19 cellular contexts compared by ENCODE assay signal in genomic region chr12:94969424-94969823, GRCh38. TPM values are rescaled to one million over a fixed set of nuclear protein-coding genes. Genes with fewer than 3 reads are reported as not detected.
DNase-seq lines count a peak whose midpoint lies in the region; ATAC-seq, FAIRE-seq and TF ChIP-seq lines count a peak whose summit lies in the region.
"Had no signal": no experiment of that assay in that cellular context is flagged by ENCODE, and none has a peak within 500 bp of the region (broad histone marks: within the 10 kb centered on the region; RNA-seq: fewer than 3 reads in every experiment).

No MANE protein-coding gene starts in this region.

- no peaks in the 10 kb centered on the region for H3F3A ChIP-seq in PC-3 (ENCODE audit: low read length, unreplicated experiment)

- H3K4me1 Mint-ChIP-seq in activated B cell treated with CpG ODN at 0.5 μM for 24 hours (peaks cover 44% of the 10 kb centered on the region), type B pancreatic cell (ENCODE audit: unreplicated experiment) (no peaks in the 10 kb centered on the region)

- no peak overlapping the region for H3K9ac ChIP-seq in PC-3 (ENCODE audit: low read length)

- no peaks in the 10 kb centered on the region for H3K9me3 Mint-ChIP-seq in activated B cell treated with CpG ODN at 0.5 μM for 24 hours
- H3K9me3 Mint-ChIP-seq in type B pancreatic cell: no peaks in the 10 kb centered on the region
- H3K9me3 Mint-ChIP-seq: immature natural killer cell; naive thymus-derived CD4-positive, alpha-beta T cell had no signal

- H3K36me3 Mint-ChIP-seq in activated B cell treated with CpG ODN at 0.5 μM for 24 hours (ENCODE audit: low read depth) (peaks cover 31% of the 10 kb centered on the region), type B pancreatic cell (peaks cover 22% of the 10 kb centered on the region)

- TF ChIP-seq CTCF in activated B cell treated with CpG ODN at 0.5 μM for 24 hours (IDR thresholded peaks at IDR 0.05) (no peak), PC-3 (conservative IDR thresholded peaks at IDR 0.05; ENCODE audit: low read depth, low read length) (no peak), type B pancreatic cell (conservative IDR thresholded peaks at IDR 0.05) (no peak), heart left ventricle (IDR thresholded peaks at IDR 0.05) (no peak)

- no peak overlapping the region for H2AFZ ChIP-seq in PC-3 (ENCODE audit: low read length)

- TF ChIP-seq POLR2A in GM12891 (IDR thresholded peaks at IDR 0.05; ENCODE audit: low read depth, low read length): no peak
- no peak for TF ChIP-seq POLR2A in heart left ventricle (IDR thresholded peaks at IDR 0.05)

- peak; percentile 35 for FAIRE-seq in GM12891 (lab: Jason Lieb, UNC)

- H3K27ac ChIP-seq in PC-3 (ENCODE audit: low read length) (no peak overlapping the region), heart left ventricle (peak overlapping the region in 1 of 12 donors; percentile 34)
- H3K27ac ChIP-seq: cardiac muscle cell, lower lobe of right lung, skin epidermis, WERI-Rb-1 had no signal

- CTCF ChIA-PET in activated B cell treated with CpG ODN at 0.5 μM for 24 hours (lab: Charles Lee): no interaction called here
- CTCF ChIA-PET in PC-3 (lab: Charles Lee): no interaction called here

- H3K9me3 ChIP-seq in PC-3 (ENCODE audit: low read length) (no peaks in the 10 kb centered on the region), heart left ventricle (no peaks in the 10 kb centered on the region)
- H3K9me3 ChIP-seq: lower lobe of right lung had no signal

- POLR2A ChIA-PET in activated B cell treated with CpG ODN at 0.5 μM for 24 hours (lab: Charles Lee): no interaction called here
- POLR2A ChIA-PET in PC-3 (lab: Charles Lee; ENCODE audit: unreplicated experiment): no interaction called here

- H3K4me3 Mint-ChIP-seq in activated B cell treated with CpG ODN at 0.5 μM for 24 hours (peak overlapping the region; percentile 32), type B pancreatic cell (no peak overlapping the region)
- H3K4me3 Mint-ChIP-seq: immature natural killer cell; naive thymus-derived CD4-positive, alpha-beta T cell had no signal

- peak; percentile 71 for ATAC-seq in GM19035 (IDR thresholded peaks at IDR 0.05; ENCODE audit: unreplicated experiment)
- ATAC-seq in HG03045 (IDR thresholded peaks at IDR 0.05; ENCODE audit: unreplicated experiment): peak; percentile 53
- peak; percentile 72 for ATAC-seq in activated B cell treated with CpG ODN at 0.5 μM for 24 hours (ENCODE audit: low read depth)
- ATAC-seq in PC-3: no peak
- no peak for ATAC-seq in heart left ventricle
- ATAC-seq: esophagus mucosa; lower lobe of right lung; naive thymus-derived CD4-positive, alpha-beta T cell had no signal

- H3K79me2 ChIP-seq in PC-3 (ENCODE audit: low read length): no peaks in the 10 kb centered on the region

- H3K4me3 ChIP-seq in PC-3 (ENCODE audit: low read length): no peak overlapping the region
- no peak overlapping the region for H3K4me3 ChIP-seq in heart left ventricle
- H3K4me3 ChIP-seq: cardiac muscle cell, lower lobe of right lung, skin epidermis had no signal

- no peak overlapping the region for H3K4me2 ChIP-seq in PC-3 (ENCODE audit: low read length)

- no peaks in the 10 kb centered on the region for H4K20me1 ChIP-seq in PC-3 (ENCODE audit: low read length)

- H3K9me2 ChIP-seq in PC-3 (replicated peaks; ENCODE audit: low read length): no peaks in the 10 kb centered on the region

- H3K36me3 ChIP-seq in PC-3 (ENCODE audit: low read depth, low read length): peaks cover 9% of the 10 kb centered on the region; the same call in 1 of the 2 replicates
- H3K36me3 ChIP-seq in heart left ventricle: peaks cover 0 to 34% (median 12%) of the 10 kb centered on the region in 9 donors
- H3K36me3 ChIP-seq: cardiac muscle cell had no signal

- no peak overlapping the region for H3K27ac Mint-ChIP-seq in activated B cell treated with CpG ODN at 0.5 μM for 24 hours
- no peak overlapping the region for H3K27ac Mint-ChIP-seq in type B pancreatic cell

- BruUV-seq in PC-3 (replicated peaks; lab: Mats Ljungman, UMichigan): no TSS peak

- no peaks in the 10 kb centered on the region for H3K4me1 ChIP-seq in PC-3 (ENCODE audit: insufficient read depth, low read length)
- H3K4me1 ChIP-seq in heart left ventricle: peaks cover 0 to 19% (median 0%) of the 10 kb centered on the region in 12 donors
- H3K4me1 ChIP-seq: lower lobe of right lung had no signal

- H3K27me3 ChIP-seq in PC-3 (ENCODE audit: low read length) (no peaks in the 10 kb centered on the region), heart left ventricle (no peaks in the 10 kb centered on the region)
- H3K27me3 ChIP-seq: cardiac muscle cell had no signal

- intact Hi-C loops in activated B cell treated with CpG ODN at 0.5 μM for 24 hours (cut with micrococcal nuclease) (no loop called here), PC-3 (cut with micrococcal nuclease) (no loop called here), heart left ventricle (cut with DNase I) (no loop called here)

- DNase-seq in GM12891 (ENCODE audit: insufficient read length, low spot score) (no peak), activated B cell treated with CpG ODN at 0.5 μM for 24 hours (no peak), PC-3 (no peak), type B pancreatic cell (ENCODE audit: extremely low spot score, unreplicated experiment) (no peak), heart left ventricle (no peak), NCI-H69 (lab: John Stamatoyannopoulos, UW) (no peak)
- DNase-seq: glutamatergic neuron; immature natural killer cell; KG1; lower lobe of right lung; naive thymus-derived CD4-positive, alpha-beta T cell; NCI-H1417 treated with DMSO at 0.1 percent for 48 hours; T-helper 1 cell; WERI-Rb-1 had no signal

- H3K27me3 Mint-ChIP-seq in activated B cell treated with CpG ODN at 0.5 μM for 24 hours (no peaks in the 10 kb centered on the region), type B pancreatic cell (no peaks in the 10 kb centered on the region)
- H3K27me3 Mint-ChIP-seq: naive thymus-derived CD4-positive, alpha-beta T cell had no signal

TF ChIP-seq in GM12891, 5 proteins besides CTCF, POLR2A, EP300 and RAD21:
- TF ChIP-seq POU2F2 (IDR thresholded peaks at IDR 0.05; ENCODE audit: low read depth, low read length): no peak
- no peak for TF ChIP-seq POLR2AphosphoS5 (IDR thresholded peaks at IDR 0.05; ENCODE audit: low read depth, low read length)
- TF ChIP-seq TAF1 (IDR thresholded peaks at IDR 0.05; ENCODE audit: low read depth, low read length): no peak
- no peak for TF ChIP-seq SPI1 (IDR thresholded peaks at IDR 0.05; ENCODE audit: low read depth, low read length)
- no peak for TF ChIP-seq PAX5 (IDR thresholded peaks at IDR 0.05; ENCODE audit: insufficient read depth, low read length, severe bottlenecking)
TF ChIP-seq in GM12891: peak in this region for 0.

RNA-seq across cellular contexts. Expression of gene NDUFA12, which starts 34.1 kb away (rescaled TPM):
- polyA plus RNA-seq in GM12891 (2012; ENCODE audit: low read depth, missing spikeins): 277 TPM
- total RNA-seq in activated B cell treated with CpG ODN at 0.5 μM for 24 hours (80.2 and 81.7 TPM in 2 replicates), PC-3 (2014; rRNA removed) (118 and 130 TPM in 2 replicates), type B pancreatic cell (ENCODE audit: low replicate concordance) (109 and 114 TPM in 2 replicates), heart left ventricle (100 to 1,000 TPM; 195 to 638 (median 351) TPM)
- polyA plus RNA-seq in heart left ventricle: 100 to 1,000 TPM; 550 to 872 TPM

Comparison
In these comparisons a context has a peak if more than half of its experiments do, and no peak if none do; other contexts are left out.
1. ATAC-seq: peak in GM19035 (single experiment), HG03045 (single experiment) and activated B cell treated with CpG ODN at 0.5 μM for 24 hours (single experiment); none in PC-3 (single experiment) and heart left ventricle (0 of 4).